ENCODE assay signal across 7 cellular contexts in genomic region chr6:158233214-158233795, GRCh38.
DNase-seq lines count a peak whose midpoint lies in the region; ATAC-seq, FAIRE-seq and TF ChIP-seq lines count a peak whose summit lies in the region.

No MANE protein-coding gene starts in this region.

- no peaks in the 10 kb centered on the region for H3K9me3 Mint-ChIP-seq in naive thymus-derived CD4-positive, alpha-beta T cell

- peak; percentile 23 for FAIRE-seq in GM12891 (lab: Jason Lieb, UNC)

- peak overlapping the region; percentile 62 for H3K4me3 ChIP-seq in NT2/D1 (ENCODE audit: insufficient read length, low read depth)
- H3K4me3 ChIP-seq in naive thymus-derived CD4-positive, alpha-beta T cell (ENCODE audit: low read length) = peak overlapping the region; percentile 69

- H3K36me3 Mint-ChIP-seq in naive thymus-derived CD4-positive, alpha-beta T cell = peaks cover 0 to 4% (median 0%) of the 10 kb centered on the region in 5 donors

- TF ChIP-seq POLR2A in GM12891 (IDR thresholded peaks at IDR 0.05; ENCODE audit: low read depth, low read length) = no peak

- H3K4me1 ChIP-seq in NT2/D1 (ENCODE audit: insufficient read depth, insufficient read length) = peaks cover 3% of the 10 kb centered on the region
- H3K4me1 ChIP-seq in naive thymus-derived CD4-positive, alpha-beta T cell (ENCODE audit: control insufficient read depth in 2 of 2, insufficient read depth in 2 of 2, low read length in 2 of 2) = peaks cover 6 to 18% of the 10 kb centered on the region in 2 donors

- H3K9me3 ChIP-seq in NT2/D1 (ENCODE audit: insufficient read depth, low read length) = peaks cover 10% of the 10 kb centered on the region; the same call in 1 of the 2 replicates
- no peaks in the 10 kb centered on the region for H3K9me3 ChIP-seq in naive thymus-derived CD4-positive, alpha-beta T cell (ENCODE audit: control insufficient read depth in 2 of 3, low read length in 3 of 3)

- peaks cover 8% of the 10 kb centered on the region for H3K27me3 ChIP-seq in NT2/D1 (ENCODE audit: insufficient read depth, insufficient read length)
- no peaks in the 10 kb centered on the region for H3K27me3 ChIP-seq in naive thymus-derived CD4-positive, alpha-beta T cell (ENCODE audit: control insufficient read depth in 2 of 2, insufficient read depth in 2 of 2, low read length in 2 of 2)

- H3K27me3 Mint-ChIP-seq in naive thymus-derived CD4-positive, alpha-beta T cell = peaks cover 0 to 14% (median 0%) of the 10 kb centered on the region in 5 donors

- H3K4me1 Mint-ChIP-seq in naive thymus-derived CD4-positive, alpha-beta T cell = peaks cover 27 to 56% (median 48%) of the 10 kb centered on the region in 7 donors

- DNase-seq in GM12891 (ENCODE audit: insufficient read length, low spot score) (no peak), NT2/D1 (ENCODE audit: low read depth, low spot score) (no peak), dermis blood vessel endothelial cell (peak; percentile 23)
- peak in 6 of 9 donors; percentile 8 to 42 (median 34) for DNase-seq in naive thymus-derived CD4-positive, alpha-beta T cell

- no peak for ATAC-seq in naive thymus-derived CD4-positive, alpha-beta T cell
- ATAC-seq in HG03378 (IDR thresholded peaks at IDR 0.05; ENCODE audit: unreplicated experiment) (no peak), HG02763 (IDR thresholded peaks at IDR 0.05; ENCODE audit: unreplicated experiment) (no peak), GM21529 (IDR thresholded peaks at IDR 0.05; ENCODE audit: unreplicated experiment) (no peak)

- POLR2A ChIA-PET in naive thymus-derived CD4-positive, alpha-beta T cell (lab: Charles Lee) = interaction anchor here (0.6 to 2.3 kb wide), 7 partner anchors 9 to 619 kb away, joined by 3 to 7 read pairs (median 4); no protein-coding TSS in a partner anchor

- CTCF ChIA-PET in naive thymus-derived CD4-positive, alpha-beta T cell (lab: Charles Lee) = interaction anchor here (0.9 to 1.9 kb wide), 4 partner anchors 12 to 877 kb away, joined by 3 to 4 read pairs (median 4); no protein-coding TSS in a partner anchor

- peak overlapping the region; percentile 60 for H3K27ac ChIP-seq in naive thymus-derived CD4-positive, alpha-beta T cell (ENCODE audit: low read depth, low read length)

- H3K9ac ChIP-seq in NT2/D1 (ENCODE audit: insufficient read length, low read depth) = peak overlapping the region; percentile 73

- H3K27ac Mint-ChIP-seq in naive thymus-derived CD4-positive, alpha-beta T cell = peak overlapping the region; percentile 77 to 95 (median 86)

- peaks cover 12% of the 10 kb centered on the region for H3K36me3 ChIP-seq in NT2/D1 (ENCODE audit: insufficient read depth, insufficient read length, low read length)
- H3K36me3 ChIP-seq in naive thymus-derived CD4-positive, alpha-beta T cell (ENCODE audit: control insufficient read depth in 2 of 3, insufficient read depth in 3 of 3, low read length in 3 of 3) = peaks cover 0 to 4% (median 0%) of the 10 kb centered on the region in 3 experiments

- intact Hi-C loops in naive thymus-derived CD4-positive, alpha-beta T cell (cut with micrococcal nuclease) = loop anchor here (2.0 to 10.0 kb wide), 6 partner anchors 37 to 1549 kb away; partner anchors contain the start of genes SYTL3 (in 1 of the 2), TMEM181 (in 1 of the 2) and ZDHHC14 (in 1 of the 2)

- H3K4me3 Mint-ChIP-seq in naive thymus-derived CD4-positive, alpha-beta T cell = peak overlapping the region; percentile 85 to 96 (median 91)

TF ChIP-seq in GM12891, 5 proteins besides CTCF, POLR2A, EP300 and RAD21:
- TF ChIP-seq POU2F2 (IDR thresholded peaks at IDR 0.05; ENCODE audit: low read depth, low read length) (no peak), POLR2AphosphoS5 (IDR thresholded peaks at IDR 0.05; ENCODE audit: low read depth, low read length) (no peak), PAX5 (IDR thresholded peaks at IDR 0.05; ENCODE audit: insufficient read depth, low read length, severe bottlenecking) (no peak), SPI1 (IDR thresholded peaks at IDR 0.05; ENCODE audit: low read depth, low read length) (no peak), TAF1 (IDR thresholded peaks at IDR 0.05; ENCODE audit: low read depth, low read length) (no peak)

Comparison
In these comparisons a context has a peak if more than half of its experiments do, and no peak if none do; other contexts are left out.
1. DNase-seq: peak in dermis blood vessel endothelial cell (single experiment) and naive thymus-derived CD4-positive, alpha-beta T cell (6 of 9); none in GM12891 (single experiment) and NT2/D1 (single experiment).